In genomic region chr10:119454990-119455389, GRCh38 we compare ENCODE assay signal across 15 cellular contexts.
DNase-seq lines count a peak whose midpoint lies in the region; ATAC-seq and TF ChIP-seq lines count a peak whose summit lies in the region.
"Had no signal": no experiment of that assay in that cellular context is flagged by ENCODE, and none has a peak within 500 bp of the region (broad histone marks: within the 10 kb centered on the region; RNA-seq: fewer than 3 reads in every experiment).

No MANE protein-coding gene starts in this region.

- peaks cover 16% of the 10 kb centered on the region for H3K27me3 Mint-ChIP-seq in endothelial cell (ENCODE audit: unreplicated experiment)
- H3K27me3 Mint-ChIP-seq in neural crest cell (ENCODE audit: low read depth) = no peaks in the 10 kb centered on the region
- H3K27me3 Mint-ChIP-seq: CD4-positive, alpha-beta T cell had no signal

- no peak overlapping the region for H3K4me3 ChIP-seq in H7 (ENCODE audit: insufficient read depth, low read depth, low read length)
- no peak overlapping the region for H3K4me3 ChIP-seq in thyroid gland (replicated peaks in 1 of 3)
- H3K4me3 ChIP-seq: GM23248 had no signal

- no peaks in the 10 kb centered on the region for H3K27me3 ChIP-seq in H7 (ENCODE audit: control insufficient read depth, insufficient read depth, low read length)
- H3K27me3 ChIP-seq in thyroid gland = no peaks in the 10 kb centered on the region
- H3K27me3 ChIP-seq: BE2C had no signal

- 94 to 96% methylated on average over 18 of the region's 18 CpGs for WGBS in thyroid gland, 2 donors

- H3K4me1 ChIP-seq in thyroid gland = peaks cover 0 to 7% of the 10 kb centered on the region in 2 donors
- H3K4me1 ChIP-seq: Caco-2 had no signal

- TF ChIP-seq POLR2A in thyroid gland (IDR thresholded peaks at IDR 0.05) = no peak

- DNase-seq in H7 (peak; percentile 61), endothelial cell (ENCODE audit: low spot score) (no peak), neural crest cell (ENCODE audit: low read depth, low spot score) (no peak), NCI-H1092 treated with DMSO at 0.1 percent for 48 hours (lab: John Stamatoyannopoulos, UW) (no peak), thyroid gland (no peak)
- DNase-seq: ACHN; BE2C; C1 segment of cervical spinal cord; Caco-2; CD4-positive, alpha-beta T cell; GM23248; HCEC 1CT had no signal

- H3K9me3 ChIP-seq in thyroid gland = no peaks in the 10 kb centered on the region
- H3K9me3 ChIP-seq: BE2C, Caco-2 had no signal

- H3K36me3 ChIP-seq in H7 (replicated peaks; ENCODE audit: control insufficient read depth, insufficient read depth, low read length) = no peaks in the 10 kb centered on the region
- H3K36me3 ChIP-seq in thyroid gland = peaks cover 0 to 8% of the 10 kb centered on the region in 2 donors
- H3K36me3 ChIP-seq: BE2C had no signal

- no peaks in the 10 kb centered on the region for H3K9me3 Mint-ChIP-seq in endothelial cell (ENCODE audit: unreplicated experiment)
- no peaks in the 10 kb centered on the region for H3K9me3 Mint-ChIP-seq in neural crest cell
- H3K9me3 Mint-ChIP-seq: CD4-positive, alpha-beta T cell; IgD-negative memory B cell had no signal

- no peak overlapping the region for H3K27ac ChIP-seq in thyroid gland
- H3K27ac ChIP-seq: GM23248 had no signal

- H3K27ac Mint-ChIP-seq in endothelial cell (ENCODE audit: unreplicated experiment) (peak overlapping the region; percentile 30), neural crest cell (ENCODE audit: unreplicated experiment) (peak overlapping the region; percentile 50)
- H3K27ac Mint-ChIP-seq: CD4-positive, alpha-beta T cell had no signal

- no peak for ATAC-seq in HG02588 (IDR thresholded peaks at IDR 0.05; ENCODE audit: unreplicated experiment)
- ATAC-seq: HepG2 had no signal

- H3K4me1 Mint-ChIP-seq in endothelial cell (ENCODE audit: unreplicated experiment) (peaks cover 13% of the 10 kb centered on the region), neural crest cell (peaks cover 4% of the 10 kb centered on the region)

- intact Hi-C loops in thyroid gland (cut with DNase I) = no loop called here

- no peak overlapping the region for H3K4me3 Mint-ChIP-seq in endothelial cell (ENCODE audit: unreplicated experiment)
- H3K4me3 Mint-ChIP-seq in neural crest cell = no peak overlapping the region
- H3K4me3 Mint-ChIP-seq: CD4-positive, alpha-beta T cell had no signal

- TF ChIP-seq CTCF in endothelial cell (IDR thresholded peaks at IDR 0.05; ENCODE audit: unreplicated experiment) = no peak
- TF ChIP-seq CTCF in neural crest cell (conservative IDR thresholded peaks at IDR 0.05) = no peak
- no peak for TF ChIP-seq CTCF in thyroid gland (IDR thresholded peaks at IDR 0.05)

- peaks cover 38% of the 10 kb centered on the region for H3K36me3 Mint-ChIP-seq in endothelial cell (ENCODE audit: low read depth, unreplicated experiment)
- no peaks in the 10 kb centered on the region for H3K36me3 Mint-ChIP-seq in neural crest cell (ENCODE audit: low read depth)
